10 cellular contexts compared by ENCODE assay signal in the genomic region with DNA sequence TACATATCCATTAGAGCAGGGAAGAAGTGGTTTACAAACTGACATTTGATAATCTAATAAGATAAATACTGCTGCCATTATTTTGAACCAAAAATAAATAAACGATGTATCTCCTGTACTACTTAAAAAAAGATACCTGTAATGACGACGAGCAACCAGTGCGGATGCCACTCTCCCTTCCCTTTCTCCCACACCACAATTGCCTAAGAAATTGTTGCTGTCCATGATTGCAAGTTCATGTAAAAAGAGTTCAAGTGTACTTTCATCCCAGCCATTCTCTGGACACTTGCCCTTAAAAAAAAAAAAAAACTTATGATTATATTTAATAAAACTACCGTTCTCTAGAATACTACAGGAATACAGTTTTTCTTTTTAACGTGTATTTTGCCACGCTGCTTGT. TPM values are rescaled to one million over a fixed set of nuclear protein-coding genes. Genes with fewer than 3 reads are reported as not detected.
DNase-seq lines count a peak whose midpoint lies in the region; TF ChIP-seq lines count a peak whose summit lies in the region.
"Had no signal": no experiment of that assay in that cellular context is flagged by ENCODE, and none has a peak within 500 bp of the region (broad histone marks: within the 10 kb centered on the region; RNA-seq: fewer than 3 reads in every experiment).

No MANE protein-coding gene starts in this region.

- H3K27me3 ChIP-seq in breast epithelium (no peaks in the 10 kb centered on the region), PC-9 (ENCODE audit: insufficient read depth, low read depth) (no peaks in the 10 kb centered on the region), transverse colon (no peaks in the 10 kb centered on the region)

- H3K36me3 Mint-ChIP-seq in MCF 10A (ENCODE audit: insufficient read depth, unreplicated experiment), result peaks cover 20% of the 10 kb centered on the region

- CTCF ChIA-PET in MCF 10A (lab: Yijun Ruan, JAX), result interaction anchor here (0.6 to 1.5 kb wide), 3 partner anchors 153 to 643 kb away, joined by 3 to 5 read pairs (median 3); partner anchors contain the start of gene ZCCHC4
- CTCF ChIA-PET in PC-9 (lab: Charles Lee), result no interaction called here

- in situ Hi-C loops in transverse colon (cut with MboI; ENCODE audit: low pct_ligation_motif_present in 1 of 4, low pct_unique_long_range_greater_than_20kb in 1 of 4, low sequenced_read_pairs in 3 of 4), result no loop called here

- H3K4me1 Mint-ChIP-seq in MCF 10A (ENCODE audit: insufficient read depth, unreplicated experiment), result peaks cover 17% of the 10 kb centered on the region

- H3K9me3 Mint-ChIP-seq in MCF 10A (ENCODE audit: unreplicated experiment), result no peaks in the 10 kb centered on the region

- peaks cover 19% of the 10 kb centered on the region for H3F3A ChIP-seq in PC-9 (ENCODE audit: insufficient read depth, low read depth)

- H4K20me1 ChIP-seq in PC-9 (ENCODE audit: insufficient read depth), result no peaks in the 10 kb centered on the region

- intact Hi-C loops in MCF 10A (cut with micrococcal nuclease) (no loop called here), breast epithelium (cut with DNase I; ENCODE audit: low total_unique reads) (no loop called here), PC-9 (cut with micrococcal nuclease; ENCODE audit: unreplicated experiment) (loop anchor here (5.0 kb wide), 1 partner anchor 208 kb away; no protein-coding TSS in a partner anchor), transverse colon (cut with DNase I; ENCODE audit: low total_unique reads) (no loop called here), cardiac septum (cut with DNase I) (no loop called here)

- peak overlapping the region; percentile 93 for H3K4me3 Mint-ChIP-seq in MCF 10A (ENCODE audit: unreplicated experiment)

- no peak overlapping the region for H3K4me3 ChIP-seq in breast epithelium
- peak overlapping the region; percentile 74 for H3K4me3 ChIP-seq in PC-9
- H3K4me3 ChIP-seq in epithelial cell of esophagus (ENCODE audit: low read length), result peak overlapping the region; percentile 95
- H3K4me3 ChIP-seq in transverse colon, result no peak overlapping the region

- POLR2A ChIA-PET in MCF 10A (lab: Yijun Ruan, JAX) (interaction anchor here (2.9 kb wide), 1 partner anchor 10 kb away, joined by 31 read pairs; no protein-coding TSS in a partner anchor), PC-9 (lab: Charles Lee; ENCODE audit: unreplicated experiment) (no interaction called here)

- H3K79me2 ChIP-seq in PC-9 (ENCODE audit: low read depth), result peaks cover 17% of the 10 kb centered on the region

- DNase-seq in MCF 10A (ENCODE audit: unreplicated experiment) (no peak), breast epithelium (ENCODE audit: low spot score in 2 of 2) (no peak), PC-9 (no peak), epithelial cell of esophagus (ENCODE audit: low read depth) (no peak), transverse colon (no peak), ureter (ENCODE audit: low spot score) (no peak), cardiac septum (ENCODE audit: low spot score) (no peak)
- DNase-seq in effector CD4-positive, alpha-beta T cell, result no peak
- DNase-seq: lower lobe of right lung, MV-4-11 had no signal

- no peak for TF ChIP-seq EP300 in transverse colon (IDR thresholded peaks at IDR 0.05; ENCODE audit: low read depth)

- BruUV-seq in MCF 10A (replicated peaks; lab: Mats Ljungman, UMichigan), result no TSS peak
- no TSS peak for BruUV-seq in PC-9 (replicated peaks; lab: Mats Ljungman, UMichigan)

- H3K4me1 ChIP-seq in breast epithelium (no peaks in the 10 kb centered on the region), PC-9 (replicated peaks; ENCODE audit: insufficient read depth) (peaks cover 26% of the 10 kb centered on the region), transverse colon (peaks cover 6 to 32% (median 21%) of the 10 kb centered on the region in 4 donors)

- 92 to 96% methylated on average over 7 of the region's 7 CpGs for WGBS in transverse colon (ENCODE audit: low coverage in 1 of 2), 2 donors

- TF ChIP-seq CTCF in MCF 10A (IDR thresholded peaks at IDR 0.05; ENCODE audit: unreplicated experiment) (no peak), breast epithelium (IDR thresholded peaks at IDR 0.05) (no peak), PC-9 (conservative IDR thresholded peaks at IDR 0.05) (no peak), epithelial cell of esophagus (IDR thresholded peaks at IDR 0.05; ENCODE audit: insufficient read depth, low read depth, low read length, missing control alignments) (no peak), transverse colon (IDR thresholded peaks at IDR 0.05) (no peak)

- H3K4me2 ChIP-seq in PC-9, result peak overlapping the region; percentile 90

- H3K9me3 ChIP-seq in breast epithelium (no peaks in the 10 kb centered on the region), PC-9 (ENCODE audit: insufficient read depth, low read depth) (no peaks in the 10 kb centered on the region), transverse colon (no peaks in the 10 kb centered on the region)
- H3K9me3 ChIP-seq: lower lobe of right lung had no signal

- no peak for TF ChIP-seq POLR2A in breast epithelium (IDR thresholded peaks at IDR 0.05)
- no peak for TF ChIP-seq POLR2A in transverse colon (IDR thresholded peaks at IDR 0.05)

- H2AFZ ChIP-seq in PC-9, result peak overlapping the region; percentile 94; the same call in 1 of the 2 replicates

- no peaks in the 10 kb centered on the region for H3K36me3 ChIP-seq in breast epithelium
- no peaks in the 10 kb centered on the region for H3K36me3 ChIP-seq in PC-9 (ENCODE audit: low read depth)
- H3K36me3 ChIP-seq in transverse colon, result no peaks in the 10 kb centered on the region

- H3K27ac Mint-ChIP-seq in MCF 10A (ENCODE audit: low read depth, unreplicated experiment), result no peak overlapping the region

- no peaks in the 10 kb centered on the region for H3K27me3 Mint-ChIP-seq in MCF 10A (ENCODE audit: insufficient read depth, unreplicated experiment)

- H3K27ac ChIP-seq in breast epithelium (no peak overlapping the region), PC-9 (peak overlapping the region; percentile 72), transverse colon (peak overlapping the region; percentile 95 to 99 (median 98))

- no peaks in the 10 kb centered on the region for H3K9me2 ChIP-seq in PC-9 (ENCODE audit: insufficient read depth)

RNA-seq across cellular contexts. Expression of gene SEPSECS, which starts 1.4 kb away (rescaled TPM):
- total RNA-seq in MCF 10A (2022) (9.4 and 9.7 TPM in 2 replicates), breast epithelium (10 to 100 TPM in 2 of 3 donors, 1 to 10 TPM in 1; 8.8 to 18.7 (median 10.8) TPM), PC-9 (2021) (9.1 and 11.3 TPM in 2 replicates), transverse colon (10 to 100 TPM in 3 of 4 donors, 1 to 10 TPM in 1; 4.6 to 19.2 (median 16.5) TPM), ureter (10.8 TPM), cardiac septum (6.6 TPM)

Comparison
In these comparisons a context has a peak if more than half of its experiments do, and no peak if none do; other contexts are left out.
1. H3K27ac ChIP-seq: peak in PC-9 (single experiment) and transverse colon (4 of 4); none in breast epithelium (0 of 2).
2. H3K4me3 ChIP-seq: peak in PC-9 (single experiment) and epithelial cell of esophagus (single experiment); none in breast epithelium (0 of 3) and transverse colon (0 of 4).